In the genomic region with DNA sequence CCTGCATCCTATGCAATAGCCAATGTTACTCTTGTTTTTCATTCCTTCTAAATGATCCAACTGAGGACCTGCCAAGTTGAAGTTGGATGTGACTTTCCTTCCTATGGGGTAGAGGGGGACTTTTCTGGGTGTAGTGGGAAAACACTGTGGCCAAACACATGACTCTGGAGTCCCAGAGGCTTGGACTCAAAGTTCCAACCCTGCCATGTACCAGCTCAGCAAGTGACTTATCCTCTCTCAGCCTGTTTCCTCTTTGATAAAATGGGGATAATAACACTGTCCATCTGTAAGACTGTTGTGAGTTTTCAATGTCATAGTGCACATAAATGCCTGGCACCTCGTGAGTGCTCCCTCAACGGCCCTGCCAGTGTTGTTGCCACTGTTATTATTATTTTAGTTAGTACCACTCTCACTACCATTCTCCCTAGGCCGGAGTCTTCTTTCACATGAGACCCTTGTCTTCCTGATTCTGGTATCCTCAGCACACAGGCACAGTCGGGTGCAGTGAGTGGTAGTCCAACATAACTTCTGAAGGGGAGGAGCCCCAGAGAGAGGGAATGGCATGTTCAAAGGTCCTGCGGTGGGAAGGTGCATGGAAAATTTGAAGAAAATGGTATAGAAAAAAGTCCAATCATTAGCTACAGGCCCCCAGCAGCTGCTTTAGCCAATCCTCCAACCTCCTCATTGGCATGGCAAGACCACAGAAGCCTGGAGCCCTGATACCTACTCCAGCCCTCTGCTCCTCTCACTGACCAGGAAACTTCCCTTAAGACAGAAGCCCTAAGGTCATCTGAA, we compare ENCODE assay signal across 14 cellular contexts.
DNase-seq lines count a peak whose midpoint lies in the region; ATAC-seq and TF ChIP-seq lines count a peak whose summit lies in the region.
"Had no signal": no experiment of that assay in that cellular context is flagged by ENCODE, and none has a peak within 500 bp of the region (broad histone marks: within the 10 kb centered on the region; RNA-seq: fewer than 3 reads in every experiment).

No MANE protein-coding gene starts in this region.

- in situ Hi-C loops in GM13976 (cut with MboI; ENCODE audit: low sequenced_read_pairs, unreplicated experiment), result no loop called here

- intact Hi-C loops in activated CD4-positive, alpha-beta memory T cell treated with anti-CD3 and anti-CD28 coated beads for 36 hours (cut with micrococcal nuclease), result loop anchor here (2.0 to 5.0 kb wide), 2 partner anchors 19 to 34 kb away; no protein-coding TSS in a partner anchor
- intact Hi-C loops in thyroid gland (cut with DNase I), result no loop called here

- ATAC-seq in activated T-helper 17 cell treated with anti-CD3 and anti-CD28 coated beads, Interleukin-2, amount 50 U/mL, for 72 hours (replicated peaks), result no peak
- no peak for ATAC-seq in foreskin keratinocyte
- ATAC-seq in stimulated activated memory B cell treated with anti-CD40 and anti-IgM and Interleukin-4, amounts not matched to agents 10 μg/mL and 1 μg/mL and 100 μg/mL, for 72 hours, result no peak

- DNase-seq in activated CD4-positive, alpha-beta memory T cell treated with anti-CD3 and anti-CD28 coated beads for 36 hours, result no peak
- DNase-seq in activated CD4-positive, alpha-beta memory T cell treated with anti-CD3 and anti-CD28 coated beads, Interleukin-2, amount 10 ng/mL, durations not matched to agents 7 days and 5 days, result no peak
- no peak for DNase-seq in foreskin keratinocyte
- no peak for DNase-seq in thyroid gland
- no peak for DNase-seq in GM13976 (ENCODE audit: low spot score)
- DNase-seq in activated gamma-delta T cell treated with Interleukin-2 at 50 U/mL for 16 hours, result no peak
- DNase-seq: colonic mucosa, NCI-H1048, small intestine, T-helper 9 cell had no signal

- peaks cover 17% of the 10 kb centered on the region for H3K4me1 Mint-ChIP-seq in activated CD4-positive, alpha-beta memory T cell treated with anti-CD3 and anti-CD28 coated beads for 36 hours (ENCODE audit: low read depth)
- H3K4me1 Mint-ChIP-seq in activated CD4-positive, alpha-beta memory T cell treated with anti-CD3 and anti-CD28 coated beads, Interleukin-2, amount 10 ng/mL, durations not matched to agents 7 days and 5 days, result peaks cover 17% of the 10 kb centered on the region
- H3K4me1 Mint-ChIP-seq in activated T-helper 17 cell treated with anti-CD3 and anti-CD28 coated beads, Interleukin-2, amount 50 U/mL, for 72 hours, result peaks cover 13% of the 10 kb centered on the region
- H3K4me1 Mint-ChIP-seq in stimulated activated memory B cell treated with anti-CD40 and anti-IgM and Interleukin-4, amounts not matched to agents 10 μg/mL and 1 μg/mL and 100 μg/mL, for 72 hours, result peaks cover 57% of the 10 kb centered on the region

- no peaks in the 10 kb centered on the region for H3K36me3 Mint-ChIP-seq in activated CD4-positive, alpha-beta memory T cell treated with anti-CD3 and anti-CD28 coated beads for 36 hours
- no peaks in the 10 kb centered on the region for H3K36me3 Mint-ChIP-seq in activated CD4-positive, alpha-beta memory T cell treated with anti-CD3 and anti-CD28 coated beads, Interleukin-2, amount 10 ng/mL, durations not matched to agents 7 days and 5 days (ENCODE audit: low read depth)
- no peaks in the 10 kb centered on the region for H3K36me3 Mint-ChIP-seq in activated T-helper 17 cell treated with anti-CD3 and anti-CD28 coated beads, Interleukin-2, amount 50 U/mL, for 72 hours (ENCODE audit: low read depth)
- H3K36me3 Mint-ChIP-seq in stimulated activated memory B cell treated with anti-CD40 and anti-IgM and Interleukin-4, amounts not matched to agents 10 μg/mL and 1 μg/mL and 100 μg/mL, for 72 hours, result peaks cover 8% of the 10 kb centered on the region

- H3K4me1 ChIP-seq in foreskin keratinocyte, result peaks cover 22% of the 10 kb centered on the region
- H3K4me1 ChIP-seq in thyroid gland, result peaks cover 0 to 15% of the 10 kb centered on the region in 2 donors
- H3K4me1 ChIP-seq: colonic mucosa had no signal

- H3K36me3 ChIP-seq in thyroid gland, result no peaks in the 10 kb centered on the region
- H3K36me3 ChIP-seq: colonic mucosa, gastroesophageal sphincter had no signal

- no peak overlapping the region for H3K4me3 ChIP-seq in thyroid gland (replicated peaks in 1 of 3)
- H3K4me3 ChIP-seq: colonic mucosa, gastroesophageal sphincter had no signal

- CTCF ChIA-PET in activated CD4-positive, alpha-beta memory T cell treated with anti-CD3 and anti-CD28 coated beads for 36 hours (lab: Charles Lee), result interaction anchor here (1.5 kb wide), 1 partner anchor 23 kb away, joined by 3 read pairs; no protein-coding TSS in a partner anchor
- CTCF ChIA-PET in activated CD4-positive, alpha-beta memory T cell treated with anti-CD3 and anti-CD28 coated beads, Interleukin-2, amount 10 ng/mL, durations not matched to agents 7 days and 5 days (lab: Charles Lee), result no interaction called here

- peaks cover 6% of the 10 kb centered on the region for H3K9me3 Mint-ChIP-seq in activated CD4-positive, alpha-beta memory T cell treated with anti-CD3 and anti-CD28 coated beads for 36 hours
- H3K9me3 Mint-ChIP-seq in activated CD4-positive, alpha-beta memory T cell treated with anti-CD3 and anti-CD28 coated beads, Interleukin-2, amount 10 ng/mL, durations not matched to agents 7 days and 5 days, result peaks cover 2% of the 10 kb centered on the region
- no peaks in the 10 kb centered on the region for H3K9me3 Mint-ChIP-seq in activated T-helper 17 cell treated with anti-CD3 and anti-CD28 coated beads, Interleukin-2, amount 50 U/mL, for 72 hours
- peaks cover 3% of the 10 kb centered on the region for H3K9me3 Mint-ChIP-seq in stimulated activated memory B cell treated with anti-CD40 and anti-IgM and Interleukin-4, amounts not matched to agents 10 μg/mL and 1 μg/mL and 100 μg/mL, for 72 hours

- peak overlapping the region; percentile 55 for H3K27ac Mint-ChIP-seq in activated CD4-positive, alpha-beta memory T cell treated with anti-CD3 and anti-CD28 coated beads for 36 hours
- no peak overlapping the region for H3K27ac Mint-ChIP-seq in activated CD4-positive, alpha-beta memory T cell treated with anti-CD3 and anti-CD28 coated beads, Interleukin-2, amount 10 ng/mL, durations not matched to agents 7 days and 5 days
- peak overlapping the region; percentile 87 for H3K27ac Mint-ChIP-seq in activated T-helper 17 cell treated with anti-CD3 and anti-CD28 coated beads, Interleukin-2, amount 50 U/mL, for 72 hours
- peak overlapping the region; percentile 72 for H3K27ac Mint-ChIP-seq in stimulated activated memory B cell treated with anti-CD40 and anti-IgM and Interleukin-4, amounts not matched to agents 10 μg/mL and 1 μg/mL and 100 μg/mL, for 72 hours
- H3K27ac Mint-ChIP-seq: naive thymus-derived CD4-positive, alpha-beta T cell had no signal

- H3K4me3 Mint-ChIP-seq in activated CD4-positive, alpha-beta memory T cell treated with anti-CD3 and anti-CD28 coated beads for 36 hours, result no peak overlapping the region
- no peak overlapping the region for H3K4me3 Mint-ChIP-seq in activated CD4-positive, alpha-beta memory T cell treated with anti-CD3 and anti-CD28 coated beads, Interleukin-2, amount 10 ng/mL, durations not matched to agents 7 days and 5 days
- peak overlapping the region; percentile 55 for H3K4me3 Mint-ChIP-seq in activated T-helper 17 cell treated with anti-CD3 and anti-CD28 coated beads, Interleukin-2, amount 50 U/mL, for 72 hours
- H3K4me3 Mint-ChIP-seq in stimulated activated memory B cell treated with anti-CD40 and anti-IgM and Interleukin-4, amounts not matched to agents 10 μg/mL and 1 μg/mL and 100 μg/mL, for 72 hours, result no peak overlapping the region

- POLR2A ChIA-PET in activated CD4-positive, alpha-beta memory T cell treated with anti-CD3 and anti-CD28 coated beads for 36 hours (lab: Charles Lee), result interaction anchor here (0.5 to 2.8 kb wide), 3 partner anchors 11 to 32 kb away, joined by 3 to 14 read pairs (median 10); no protein-coding TSS in a partner anchor
- POLR2A ChIA-PET in activated CD4-positive, alpha-beta memory T cell treated with anti-CD3 and anti-CD28 coated beads, Interleukin-2, amount 10 ng/mL, durations not matched to agents 7 days and 5 days (lab: Charles Lee), result interaction anchor here (2.0 kb wide), 1 partner anchor 11 kb away, joined by 12 read pairs; no protein-coding TSS in a partner anchor

- peak overlapping the region; percentile 75 for H3K27ac ChIP-seq in foreskin keratinocyte
- peak overlapping the region in 1 of 3 donors; percentile 22 for H3K27ac ChIP-seq in thyroid gland
- H3K27ac ChIP-seq: colonic mucosa had no signal

- 92 to 96% methylated on average over 5 of the region's 5 CpGs for WGBS in thyroid gland, 2 donors

- no peak for TF ChIP-seq POLR2A in thyroid gland (IDR thresholded peaks at IDR 0.05)

- H3K9me3 ChIP-seq in thyroid gland, result no peaks in the 10 kb centered on the region
- H3K9me3 ChIP-seq: colonic mucosa, gastroesophageal sphincter had no signal

- no peaks in the 10 kb centered on the region for H3K27me3 Mint-ChIP-seq in activated CD4-positive, alpha-beta memory T cell treated with anti-CD3 and anti-CD28 coated beads for 36 hours
- no peaks in the 10 kb centered on the region for H3K27me3 Mint-ChIP-seq in activated CD4-positive, alpha-beta memory T cell treated with anti-CD3 and anti-CD28 coated beads, Interleukin-2, amount 10 ng/mL, durations not matched to agents 7 days and 5 days
- no peaks in the 10 kb centered on the region for H3K27me3 Mint-ChIP-seq in activated T-helper 17 cell treated with anti-CD3 and anti-CD28 coated beads, Interleukin-2, amount 50 U/mL, for 72 hours
- no peaks in the 10 kb centered on the region for H3K27me3 Mint-ChIP-seq in stimulated activated memory B cell treated with anti-CD40 and anti-IgM and Interleukin-4, amounts not matched to agents 10 μg/mL and 1 μg/mL and 100 μg/mL, for 72 hours

- TF ChIP-seq CTCF in foreskin keratinocyte (conservative IDR thresholded peaks at IDR 0.05), result no peak
- no peak for TF ChIP-seq CTCF in thyroid gland (IDR thresholded peaks at IDR 0.05)
- TF ChIP-seq CTCF in GM13976 (IDR thresholded peaks at IDR 0.05; ENCODE audit: borderline replicate concordance, control extremely low read depth, extremely low read depth, insufficient read depth, missing control alignments), result no peak

- no peaks in the 10 kb centered on the region for H3K27me3 ChIP-seq in foreskin keratinocyte
- H3K27me3 ChIP-seq in thyroid gland, result no peaks in the 10 kb centered on the region
- H3K27me3 ChIP-seq: colonic mucosa, gastroesophageal sphincter had no signal
